In the genomic region with DNA sequence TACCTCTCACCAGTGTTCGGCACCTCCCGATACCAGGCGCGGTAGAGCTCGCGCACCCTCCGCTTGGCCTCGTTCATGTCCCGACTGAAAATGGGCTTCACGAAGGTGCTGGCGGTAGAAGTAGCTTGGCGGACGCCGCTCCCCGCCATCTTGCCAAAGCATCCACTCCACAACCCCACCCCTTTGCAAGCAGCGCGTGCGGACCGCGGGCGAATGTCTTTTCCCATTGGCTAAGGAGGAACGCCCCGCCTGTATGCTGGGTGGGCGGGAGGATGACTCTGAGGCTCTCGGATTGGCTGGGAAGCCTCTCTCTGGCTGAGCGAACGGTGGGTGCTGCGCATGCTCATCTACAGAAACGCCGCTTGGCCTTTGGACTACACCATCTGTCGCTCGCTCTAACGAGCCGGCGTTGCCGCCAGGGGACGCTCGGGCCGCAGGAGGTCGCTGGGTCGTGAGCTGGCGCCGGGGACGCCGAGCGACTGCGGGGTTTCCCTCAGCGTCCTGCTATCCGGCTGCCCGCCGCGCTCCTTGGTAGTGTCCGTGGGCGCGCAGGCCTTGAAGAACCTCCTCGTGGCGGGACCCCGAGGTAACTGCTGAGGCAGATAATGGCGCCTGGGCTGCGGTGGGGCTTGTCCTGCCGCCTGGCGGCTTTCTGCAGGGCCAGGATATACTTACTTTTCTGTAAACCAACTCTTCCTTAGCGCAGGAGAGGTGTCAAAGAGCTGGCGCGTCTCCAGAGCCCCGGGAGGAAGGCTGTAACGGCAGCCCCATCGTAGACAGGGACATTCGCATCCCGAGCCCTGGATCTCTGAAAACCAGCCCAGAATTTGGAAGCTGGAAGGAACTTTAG, we compare ENCODE assay signal across 8 cellular contexts. TPM values are rescaled to one million over a fixed set of nuclear protein-coding genes. Genes with fewer than 3 reads are reported as not detected.
DNase-seq lines count a peak whose midpoint lies in the region; ATAC-seq and TF ChIP-seq lines count a peak whose summit lies in the region.

A gene (minus strand): TSS at position 177 of the 850 bp plus-strand sequence. CDS start 28 bp downstream, at position 149.

- CTCF ChIA-PET in AG04450 (lab: Charles Lee), result interaction anchor here (0.6 to 4.1 kb wide), 31 partner anchors 9 to 936 kb away, joined by 3 to 56 read pairs (median 4); a partner anchor contains a TSS
- CTCF ChIA-PET in WTC11 (lab: Charles Lee), result interaction anchor here (0.5 to 4.9 kb wide), 44 partner anchors 8 to 896 kb away, joined by 3 to 87 read pairs (median 5); a partner anchor contains a TSS

- DNase-seq in AG04450 (ENCODE audit: low read depth, low spot score) (peak; percentile 97), NCI-H2227 treated with DMSO at 0.1 percent for 48 hours (lab: John Stamatoyannopoulos, UW) (peak; percentile 94), WTC11 (ENCODE audit: low spot score) (peak; percentile 98), caudate nucleus (lab: John Stamatoyannopoulos, UW) (peak; percentile 88 to 100 (median 99)), immature natural killer cell (peak; percentile 97 to 99 (median 99)), spleen (peak; percentile 100)

- peaks cover 12% of the 10 kb centered on the region; the same call in 1 of the 2 replicates for H3K4me1 Mint-ChIP-seq in WTC11
- peaks cover 31 to 43% of the 10 kb centered on the region in 2 donors for H3K4me1 Mint-ChIP-seq in immature natural killer cell

- ATAC-seq in GM18873 (IDR thresholded peaks at IDR 0.05; ENCODE audit: low FRiP score, unreplicated experiment), result peak; percentile 91
- ATAC-seq in HG03159 (IDR thresholded peaks at IDR 0.05; ENCODE audit: unreplicated experiment), result peak; percentile 89
- ATAC-seq in WTC11, result peak; percentile 97

- TF ChIP-seq CTCF in AG04450 (IDR thresholded peaks at IDR 0.05; ENCODE audit: low read depth, low read length) (peak; percentile 86), WTC11 (IDR thresholded peaks at IDR 0.05) (peak; percentile 58; the same call in 1 of the 2 replicates), spleen (IDR thresholded peaks at IDR 0.05 in 8 of 11, conservative IDR thresholded peaks at IDR 0.05 in 3 of 11) (peak; percentile 87 to 99 (median 97))

- peaks cover 8% of the 10 kb centered on the region for H3K9me3 ChIP-seq in AG04450 (ENCODE audit: control insufficient read depth, insufficient read depth, low read length)
- no peaks in the 10 kb centered on the region for H3K9me3 ChIP-seq in spleen

- H3K27ac ChIP-seq in AG04450 (ENCODE audit: low read depth, low read length), result peak within 1 kb of the TSS; percentile 90
- H3K27ac ChIP-seq in caudate nucleus (ENCODE audit: low read depth, low read length), result peak within 1 kb of the TSS; percentile 94
- peak within 1 kb of the TSS; percentile 93 to 98 (median 95) for H3K27ac ChIP-seq in spleen

- H3K4me1 ChIP-seq in spleen, result peaks cover 12 to 55% (median 44%) of the 10 kb centered on the region in 6 donors

- H3K4me3 ChIP-seq in AG04450 (ENCODE audit: low read depth, low read length) (peak within 1 kb of the TSS; percentile 93), spleen (peak within 1 kb of the TSS; percentile 68 to 94 (median 84))

- H3K27me3 ChIP-seq in AG04450 (ENCODE audit: control insufficient read depth, insufficient read depth, low read length) (no peaks in the 10 kb centered on the region), spleen (replicated peaks in 1 of 7) (no peaks in the 10 kb centered on the region)

- H3K4me3 Mint-ChIP-seq in WTC11 (peak within 1 kb of the TSS; percentile 97), immature natural killer cell (peak within 1 kb of the TSS; percentile 98 to 99 (median 98))

- POLR2A ChIA-PET in AG04450 (lab: Yijun Ruan, JAX) (interaction anchor here (0.7 to 2.9 kb wide), 5 partner anchors 11 to 487 kb away, joined by 3 to 18 read pairs (median 5); a partner anchor contains a TSS), WTC11 (lab: Charles Lee) (interaction anchor here (0.5 to 2.3 kb wide), 12 partner anchors 9 to 290 kb away, joined by 3 to 16 read pairs (median 6); a partner anchor contains a TSS)

- H3K36me3 ChIP-seq in spleen, result peaks cover 0 to 18% (median 13%) of the 10 kb centered on the region in 6 donors

- TF ChIP-seq POLR2A in spleen (IDR thresholded peaks at IDR 0.05), result peak; percentile 43 to 72 (median 66)

- H3K36me3 Mint-ChIP-seq in WTC11 (peaks cover 38% of the 10 kb centered on the region), immature natural killer cell (peaks cover 2 to 9% (median 5%) of the 10 kb centered on the region in 3 donors)

- no peaks in the 10 kb centered on the region; the same call in 1 of the 2 replicates for H3K27me3 Mint-ChIP-seq in WTC11 (ENCODE audit: low read depth)
- H3K27me3 Mint-ChIP-seq in immature natural killer cell (ENCODE audit: low read depth in 3 of 3), result peaks cover 4 to 14% (median 10%) of the 10 kb centered on the region in 3 donors

- H3K27ac Mint-ChIP-seq in WTC11 (peak within 1 kb of the TSS; percentile 99), immature natural killer cell (peak within 1 kb of the TSS; percentile 97 to 99 (median 99))

- 0 to 1% (median 0%) methylated on average over 26 to 70 of the region's 70 CpGs for WGBS in spleen, 5 donors

- H3K9me3 Mint-ChIP-seq in WTC11 (peaks cover 22% of the 10 kb centered on the region), immature natural killer cell (no peaks in the 10 kb centered on the region)

- intact Hi-C loops in spleen (cut with DNase I; ENCODE audit: low total_unique reads), result no loop called here

TF ChIP-seq in WTC11, 78 proteins besides CTCF, POLR2A, EP300 and RAD21 (continues in another document):
- TF ChIP-seq NR2C2 (CRISPR knock-in tag; IDR thresholded peaks at IDR 0.05) (no peak), SMAD4 (CRISPR knock-in tag; IDR thresholded peaks at IDR 0.05) (peak; percentile 13; the same call in 1 of the 2 replicates), NFATC4 (CRISPR knock-in tag; IDR thresholded peaks at IDR 0.05) (no peak; the same call in 1 of the 2 replicates), ZBTB21 (CRISPR knock-in tag; IDR thresholded peaks at IDR 0.05; ENCODE audit: borderline replicate concordance) (no peak), TEAD1 (CRISPR knock-in tag; IDR thresholded peaks at IDR 0.05) (peak; percentile 39; the same call in 1 of the 2 replicates), ZNF423 (CRISPR knock-in tag; IDR thresholded peaks at IDR 0.05) (no peak)
- TF ChIP-seq, protein P1, sequence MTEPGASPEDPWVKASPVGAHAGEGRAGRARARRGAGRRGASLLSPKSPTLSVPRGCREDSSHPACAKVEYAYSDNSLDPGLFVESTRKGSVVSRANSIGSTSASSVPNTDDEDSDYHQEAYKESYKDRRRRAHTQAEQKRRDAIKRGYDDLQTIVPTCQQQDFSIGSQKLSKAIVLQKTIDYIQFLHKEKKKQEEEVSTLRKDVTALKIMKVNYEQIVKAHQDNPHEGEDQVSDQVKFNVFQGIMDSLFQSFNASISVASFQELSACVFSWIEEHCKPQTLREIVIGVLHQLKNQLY (CRISPR knock-in tag; IDR thresholded peaks at IDR 0.05), result no peak
- TF ChIP-seq, protein P2, sequence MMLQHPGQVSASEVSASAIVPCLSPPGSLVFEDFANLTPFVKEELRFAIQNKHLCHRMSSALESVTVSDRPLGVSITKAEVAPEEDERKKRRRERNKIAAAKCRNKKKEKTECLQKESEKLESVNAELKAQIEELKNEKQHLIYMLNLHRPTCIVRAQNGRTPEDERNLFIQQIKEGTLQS (CRISPR knock-in tag; conservative IDR thresholded peaks at IDR 0.05), result no peak
- TF ChIP-seq, protein P3, sequence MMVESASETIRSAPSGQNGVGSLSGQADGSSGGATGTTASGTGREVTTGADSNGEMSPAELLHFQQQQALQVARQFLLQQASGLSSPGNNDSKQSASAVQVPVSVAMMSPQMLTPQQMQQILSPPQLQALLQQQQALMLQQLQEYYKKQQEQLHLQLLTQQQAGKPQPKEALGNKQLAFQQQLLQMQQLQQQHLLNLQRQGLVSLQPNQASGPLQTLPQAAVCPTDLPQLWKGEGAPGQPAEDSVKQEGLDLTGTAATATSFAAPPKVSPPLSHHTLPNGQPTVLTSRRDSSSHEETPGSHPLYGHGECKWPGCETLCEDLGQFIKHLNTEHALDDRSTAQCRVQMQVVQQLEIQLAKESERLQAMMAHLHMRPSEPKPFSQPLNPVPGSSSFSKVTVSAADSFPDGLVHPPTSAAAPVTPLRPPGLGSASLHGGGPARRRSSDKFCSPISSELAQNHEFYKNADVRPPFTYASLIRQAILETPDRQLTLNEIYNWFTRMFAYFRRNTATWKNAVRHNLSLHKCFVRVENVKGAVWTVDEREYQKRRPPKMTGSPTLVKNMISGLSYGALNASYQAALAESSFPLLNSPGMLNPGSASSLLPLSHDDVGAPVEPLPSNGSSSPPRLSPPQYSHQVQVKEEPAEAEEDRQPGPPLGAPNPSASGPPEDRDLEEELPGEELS (CRISPR knock-in tag; IDR thresholded peaks at IDR 0.05), result no peak
- TF ChIP-seq, protein P4, sequence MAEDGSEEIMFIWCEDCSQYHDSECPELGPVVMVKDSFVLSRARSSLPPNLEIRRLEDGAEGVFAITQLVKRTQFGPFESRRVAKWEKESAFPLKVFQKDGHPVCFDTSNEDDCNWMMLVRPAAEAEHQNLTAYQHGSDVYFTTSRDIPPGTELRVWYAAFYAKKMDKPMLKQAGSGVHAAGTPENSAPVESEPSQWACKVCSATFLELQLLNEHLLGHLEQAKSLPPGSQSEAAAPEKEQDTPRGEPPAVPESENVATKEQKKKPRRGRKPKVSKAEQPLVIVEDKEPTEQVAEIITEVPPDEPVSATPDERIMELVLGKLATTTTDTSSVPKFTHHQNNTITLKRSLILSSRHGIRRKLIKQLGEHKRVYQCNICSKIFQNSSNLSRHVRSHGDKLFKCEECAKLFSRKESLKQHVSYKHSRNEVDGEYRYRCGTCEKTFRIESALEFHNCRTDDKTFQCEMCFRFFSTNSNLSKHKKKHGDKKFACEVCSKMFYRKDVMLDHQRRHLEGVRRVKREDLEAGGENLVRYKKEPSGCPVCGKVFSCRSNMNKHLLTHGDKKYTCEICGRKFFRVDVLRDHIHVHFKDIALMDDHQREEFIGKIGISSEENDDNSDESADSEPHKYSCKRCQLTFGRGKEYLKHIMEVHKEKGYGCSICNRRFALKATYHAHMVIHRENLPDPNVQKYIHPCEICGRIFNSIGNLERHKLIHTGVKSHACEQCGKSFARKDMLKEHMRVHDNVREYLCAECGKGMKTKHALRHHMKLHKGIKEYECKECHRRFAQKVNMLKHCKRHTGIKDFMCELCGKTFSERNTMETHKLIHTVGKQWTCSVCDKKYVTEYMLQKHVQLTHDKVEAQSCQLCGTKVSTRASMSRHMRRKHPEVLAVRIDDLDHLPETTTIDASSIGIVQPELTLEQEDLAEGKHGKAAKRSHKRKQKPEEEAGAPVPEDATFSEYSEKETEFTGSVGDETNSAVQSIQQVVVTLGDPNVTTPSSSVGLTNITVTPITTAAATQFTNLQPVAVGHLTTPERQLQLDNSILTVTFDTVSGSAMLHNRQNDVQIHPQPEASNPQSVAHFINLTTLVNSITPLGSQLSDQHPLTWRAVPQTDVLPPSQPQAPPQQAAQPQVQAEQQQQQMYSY (CRISPR knock-in tag; IDR thresholded peaks at IDR 0.05), result no peak

RNA-seq across cellular contexts. Expression of the gene that starts here (rescaled TPM):
- polyA plus RNA-seq in AG04450 (2011; rRNA removed) (90.4 and 103 TPM in 2 replicates), immature natural killer cell (100 to 1,000 TPM; 148 to 227 (median 214) TPM), spleen (10 to 100 TPM; 50.2 to 73.8 (median 64.2) TPM)
- 23.3 and 24.0 TPM in 2 replicates for polyA minus RNA-seq in AG04450 (2011; rRNA and poly(A)+ RNA removed)
- total RNA-seq in WTC11 (2021) (84.6 to 90.8 TPM (median 85.9 TPM) in 3 replicates), spleen (10 to 100 TPM; 31.1 to 44.9 (median 36.8) TPM)

Comparison
In these comparisons a context has a peak if more than half of its experiments do, and no peak if none do; other contexts are left out.
1. Peak in every context shown above with its lines: DNase-seq, ATAC-seq, H3K4me3 ChIP-seq and H3K27ac ChIP-seq.